8 cellular contexts compared by ENCODE assay signal in the genomic region with DNA sequence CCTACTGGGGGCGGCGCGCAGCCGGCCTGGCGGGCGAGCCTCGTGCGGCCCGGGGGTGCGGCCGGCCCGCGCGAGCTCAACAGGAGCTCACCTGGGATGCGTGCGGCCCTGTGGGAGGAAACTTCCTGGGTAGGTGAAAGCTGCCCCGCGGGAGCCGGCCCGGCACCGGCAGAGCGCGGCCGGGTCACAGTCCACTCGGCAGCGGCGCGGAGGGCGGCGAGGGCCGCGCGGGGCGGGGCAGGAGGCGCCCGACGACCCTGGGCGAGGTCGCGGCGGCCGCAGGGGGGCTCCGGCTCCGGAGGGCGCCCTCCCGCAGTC. TPM values are rescaled to one million over a fixed set of nuclear protein-coding genes. Genes with fewer than 3 reads are reported as not detected.
DNase-seq lines count a peak whose midpoint lies in the region; ATAC-seq lines count a peak whose summit lies in the region.

No MANE protein-coding gene starts in this region.

- ATAC-seq in GM18502 (IDR thresholded peaks at IDR 0.05; ENCODE audit: poor library complexity, unreplicated experiment), result peak; percentile 41
- ATAC-seq in Right ventricle myocardium inferior, result peak; percentile 51

- no peaks in the 10 kb centered on the region for H3K36me3 ChIP-seq in rectal smooth muscle tissue (ENCODE audit: control insufficient read depth, insufficient read depth, low read length)

- no peaks in the 10 kb centered on the region for H3K27me3 ChIP-seq in rectal smooth muscle tissue (ENCODE audit: control insufficient read depth, insufficient read depth, low read length)

- peak overlapping the region; percentile 87 for H3K27ac ChIP-seq in rectal smooth muscle tissue (ENCODE audit: low read depth, low read length)

- DNase-seq in HCEC 1CT, result peak; percentile 31
- DNase-seq in NCI-H2029 (lab: John Stamatoyannopoulos, UW), result peak; percentile 66
- DNase-seq in activated effector memory CD4-positive, alpha-beta T cell treated with anti-CD3 and anti-CD28 coated beads, Interleukin-2, amount 50 U/mL, for 16 hours, result peak; percentile 82
- DNase-seq in Right ventricle myocardium inferior (ENCODE audit: missing footprints), result peak; percentile 83
- DNase-seq in SIG-M5 (lab: John Stamatoyannopoulos, UW), result no peak
- no peak for DNase-seq in RKO (ENCODE audit: low spot score)

- peak overlapping the region; percentile 98 for H3K4me3 ChIP-seq in rectal smooth muscle tissue (ENCODE audit: low read length)

- peaks cover 16% of the 10 kb centered on the region for H3K4me1 ChIP-seq in rectal smooth muscle tissue (ENCODE audit: control insufficient read depth, insufficient read depth, low read length)

- H3K9ac ChIP-seq in rectal smooth muscle tissue (ENCODE audit: low read length), result peak overlapping the region; percentile 95

- intact Hi-C loops in Right ventricle myocardium inferior (cut with DNase I), result loop anchor here (5.0 kb wide), 2 partner anchors 96 to 104 kb away; no protein-coding TSS in a partner anchor

RNA-seq across cellular contexts. Expression of a gene that starts 0.4 kb away (rescaled TPM):
- total RNA-seq in Right ventricle myocardium inferior, result 66.1 TPM

Comparison
In these comparisons a context has a peak if more than half of its experiments do, and no peak if none do; other contexts are left out.
1. DNase-seq: peak in HCEC 1CT (single experiment), NCI-H2029 (single experiment), activated effector memory CD4-positive, alpha-beta T cell treated with anti-CD3 and anti-CD28 coated beads, Interleukin-2, amount 50 U/mL, for 16 hours (single experiment) and Right ventricle myocardium inferior (single experiment); none in SIG-M5 (single experiment) and RKO (single experiment).